In genomic region chr4:136463941-136464340, GRCh38 we compare ENCODE assay signal across 24 cellular contexts.
"Had no signal": no experiment of that assay in that cellular context is flagged by ENCODE, and none has a peak within 500 bp of the region (broad histone marks: within the 10 kb centered on the region; RNA-seq: fewer than 3 reads in every experiment).

No MANE protein-coding gene starts in this region.

- H3K27me3 ChIP-seq: colonic mucosa, dorsolateral prefrontal cortex, esophagus muscularis mucosa, esophagus squamous epithelium, foreskin keratinocyte, gastrocnemius medialis, gastroesophageal sphincter, heart left ventricle, heart right ventricle had no signal

- H3K4me1 ChIP-seq: colonic mucosa, esophagus muscularis mucosa, esophagus squamous epithelium, foreskin keratinocyte, gastrocnemius medialis, gastroesophageal sphincter, heart left ventricle, heart right ventricle had no signal

- DNase-seq: colonic mucosa; cortex of kidney; dermis blood vessel endothelial cell; dorsolateral prefrontal cortex; effector CD4-positive, alpha-beta T cell; effector CD8-positive, alpha-beta T cell; effector memory CD4-positive, alpha-beta T cell; effector memory CD8-positive, alpha-beta T cell; endodermal cell; erythroblast; esophagus squamous epithelium; foreskin fibroblast; foreskin melanocyte; gastrocnemius medialis; glutamatergic neuron; head of caudate nucleus; heart left ventricle; heart right ventricle had no signal

- H3K4me3 ChIP-seq: colonic mucosa, coronary artery, dorsolateral prefrontal cortex, esophagus muscularis mucosa, esophagus squamous epithelium, gastrocnemius medialis, gastroesophageal sphincter, heart left ventricle, heart right ventricle had no signal

- H3K9me3 ChIP-seq: colonic mucosa, esophagus squamous epithelium, gastrocnemius medialis had no signal

- H3K27ac ChIP-seq: colonic mucosa, coronary artery, dorsolateral prefrontal cortex, epithelial cell of prostate, esophagus muscularis mucosa, esophagus squamous epithelium, foreskin keratinocyte, gastrocnemius medialis, gastroesophageal sphincter, heart left ventricle, heart right ventricle had no signal

- ATAC-seq: effector memory CD8-positive, alpha-beta T cell; esophagus mucosa; foreskin keratinocyte; gastrocnemius medialis; gastroesophageal sphincter; heart left ventricle; heart right ventricle had no signal

- H3K36me3 ChIP-seq: colonic mucosa, esophagus muscularis mucosa, esophagus squamous epithelium, gastrocnemius medialis, gastroesophageal sphincter, heart left ventricle, heart right ventricle had no signal
